In genomic region chr6:7106752-7107577, GRCh38 we compare ENCODE assay signal across 1 cellular context.
A peak's percentile ranks its signal among the peaks of the same experiment; 100 is the strongest.
TF ChIP-seq lines count a peak whose summit lies in the region.

No MANE protein-coding gene starts in this region.

TF ChIP-seq in K562, 482 proteins besides CTCF, POLR2A, EP300 and RAD21 (continued from another document and continues in another):
- no peak for TF ChIP-seq E2F4 (CRISPR knock-in tag; IDR thresholded peaks at IDR 0.05; ENCODE audit: low read depth)
- TF ChIP-seq HNRNPLL (IDR thresholded peaks at IDR 0.05; ENCODE audit: low read depth, low read length, poor library complexity, severe bottlenecking): peak; percentile 69
- TF ChIP-seq NCOA6 (IDR thresholded peaks at IDR 0.05): peak; percentile 94
- peak; percentile 74 for TF ChIP-seq MAFK (IDR thresholded peaks at IDR 0.05; ENCODE audit: low read length)
- 0 out of 2 replicates have a peak, but pooled peaks have one; percentile 5 for TF ChIP-seq KDM2B (CRISPR knock-in tag; IDR thresholded peaks at IDR 0.05)
- TF ChIP-seq ATF1 (CRISPR knock-in tag; IDR thresholded peaks at IDR 0.05): no peak
- peak; percentile 75 for TF ChIP-seq ATF1 (tag; IDR thresholded peaks at IDR 0.05)
- no peak for TF ChIP-seq NELFE (IDR thresholded peaks at IDR 0.05; ENCODE audit: insufficient read depth, insufficient read length)
- TF ChIP-seq CBFA2T3 (IDR thresholded peaks at IDR 0.05): peak; percentile 59
- TF ChIP-seq RBM22 (IDR thresholded peaks at IDR 0.05; ENCODE audit: low read depth, low read length, poor library complexity, severe bottlenecking): peak; percentile 36
- no peak for TF ChIP-seq USF1 (CRISPR knock-in tag; IDR thresholded peaks at IDR 0.05)
- TF ChIP-seq GATA2 (CRISPR knock-in tag; IDR thresholded peaks at IDR 0.05): peak; percentile 57
- TF ChIP-seq CHD4 (IDR thresholded peaks at IDR 0.05; ENCODE audit: insufficient read depth, insufficient replicate concordance, low read depth, low read length, poor library complexity, severe bottlenecking): no peak
- no peak for TF ChIP-seq ZNF407 (IDR thresholded peaks at IDR 0.05; ENCODE audit: low read depth)
- no peak for TF ChIP-seq ZNF146 (CRISPR knock-in tag; IDR thresholded peaks at IDR 0.05; ENCODE audit: unreplicated experiment)
- no peak for TF ChIP-seq SNAPC5 (CRISPR knock-in tag; IDR thresholded peaks at IDR 0.05)
- no peak for TF ChIP-seq HDAC8 (tag; IDR thresholded peaks at IDR 0.05)
- TF ChIP-seq ZFP1 (CRISPR knock-in tag; IDR thresholded peaks at IDR 0.05): no peak
- TF ChIP-seq STAT5B (CRISPR knock-in tag; IDR thresholded peaks at IDR 0.05): no peak
- no peak for TF ChIP-seq POLR2H (tag; IDR thresholded peaks at IDR 0.05; ENCODE audit: low read depth)
- no peak for TF ChIP-seq ZNF121 (CRISPR knock-in tag; conservative IDR thresholded peaks at IDR 0.05)
- no peak for TF ChIP-seq DDX20 (tag; IDR thresholded peaks at IDR 0.05; ENCODE audit: low read depth)
- no peak for TF ChIP-seq NR4A1 (CRISPR knock-in tag; IDR thresholded peaks at IDR 0.05)
- peak; percentile 38; the same call in 1 of the 2 replicates for TF ChIP-seq NR4A1 (tag; IDR thresholded peaks at IDR 0.05)
- no peak for TF ChIP-seq SETDB1 (IDR thresholded peaks at IDR 0.05; ENCODE audit: low read length)
- no peak for TF ChIP-seq ZNF583 (CRISPR knock-in tag; IDR thresholded peaks at IDR 0.05)
- no peak for TF ChIP-seq ZNF232 (CRISPR knock-in tag; IDR thresholded peaks at IDR 0.05)
- TF ChIP-seq ZNF263 (CRISPR knock-in tag; IDR thresholded peaks at IDR 0.05; ENCODE audit: borderline replicate concordance): peak; percentile 21; the same call in 1 of the 2 replicates
- no peak for TF ChIP-seq CREB5 (CRISPR knock-in tag; IDR thresholded peaks at IDR 0.05)
- TF ChIP-seq NR2C2 (CRISPR knock-in tag; IDR thresholded peaks at IDR 0.05): peak; percentile 83
- peak; percentile 63; the same call in 1 of the 2 replicates for TF ChIP-seq NR2C2 (tag; IDR thresholded peaks at IDR 0.05)
- TF ChIP-seq GMEB1 (CRISPR knock-in tag; IDR thresholded peaks at IDR 0.05): no peak
- no peak for TF ChIP-seq ZNF655 (CRISPR knock-in tag; IDR thresholded peaks at IDR 0.05)
- TF ChIP-seq THAP12 (CRISPR knock-in tag; IDR thresholded peaks at IDR 0.05): peak; percentile 47
- 0 out of 4 replicates have a peak, but pooled peaks of 1 of the 2 experiments have one; percentile 14 for TF ChIP-seq ZMIZ1 (IDR thresholded peaks at IDR 0.05; ENCODE audit: low read depth in 2 of 2, low read length in 2 of 2)
- no peak for TF ChIP-seq ZKSCAN3 (CRISPR knock-in tag; IDR thresholded peaks at IDR 0.05)
- TF ChIP-seq EZH2 (IDR thresholded peaks at IDR 0.05; ENCODE audit: borderline replicate concordance, low read depth, low read length): no peak
- no peak; the same call in 1 of the 2 replicates for TF ChIP-seq GABPA (tag; conservative IDR thresholded peaks at IDR 0.05; ENCODE audit: low read depth)
- TF ChIP-seq ZNF561 (CRISPR knock-in tag; conservative IDR thresholded peaks at IDR 0.05): no peak
- no peak for TF ChIP-seq RFX7 (CRISPR knock-in tag; IDR thresholded peaks at IDR 0.05)
- no peak for TF ChIP-seq ZNF184 (CRISPR knock-in tag; IDR thresholded peaks at IDR 0.05)
- 0 out of 2 replicates have a peak, but pooled peaks have one; percentile 21 for TF ChIP-seq GATAD2B (IDR thresholded peaks at IDR 0.05; ENCODE audit: borderline replicate concordance)
- TF ChIP-seq CXXC5 (CRISPR knock-in tag; IDR thresholded peaks at IDR 0.05): peak; percentile 78
